ENCODE assay signal across 13 cellular contexts in the genomic region with DNA sequence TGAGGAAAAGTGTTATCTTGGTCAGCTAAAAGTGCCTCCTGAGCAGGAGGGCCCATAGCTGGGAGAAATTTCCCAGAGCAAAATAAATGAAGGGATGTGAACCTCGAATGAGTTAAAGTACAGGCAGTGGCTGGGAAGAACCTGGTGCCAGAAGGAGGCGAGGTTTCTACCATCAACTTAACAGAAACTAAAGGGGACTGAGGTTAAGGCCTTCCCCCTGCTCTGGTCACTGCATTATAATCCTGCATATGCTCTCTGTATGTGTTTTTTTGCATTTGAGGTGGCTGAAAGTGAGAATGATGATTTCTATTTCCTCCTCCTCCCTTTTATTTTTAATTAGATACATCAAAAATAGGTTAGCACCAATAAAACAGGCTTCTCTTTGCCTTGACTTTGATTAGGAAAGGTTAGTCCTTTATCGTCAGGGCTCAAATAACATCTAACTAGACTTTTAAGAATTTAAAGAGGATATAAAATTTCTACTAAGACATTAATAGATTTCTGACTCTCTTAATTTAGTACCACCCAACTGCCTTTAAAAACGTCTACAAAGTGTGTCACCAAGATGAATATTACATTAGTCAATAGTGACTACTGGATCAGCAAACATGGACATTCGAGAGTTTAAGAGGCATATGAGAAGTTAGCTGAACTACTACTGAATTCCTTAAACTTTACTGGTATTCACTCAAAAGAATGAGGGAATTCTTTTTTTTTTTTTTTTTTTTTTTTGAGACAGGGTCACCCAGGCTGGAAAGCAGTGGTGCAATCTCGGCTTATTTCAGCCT. TPM values are rescaled to one million over a fixed set of nuclear protein-coding genes. Genes with fewer than 3 reads are reported as not detected.
DNase-seq lines count a peak whose midpoint lies in the region; ATAC-seq lines count a peak whose summit lies in the region.
"Had no signal": no experiment of that assay in that cellular context is flagged by ENCODE, and none has a peak within 500 bp of the region (broad histone marks: within the 10 kb centered on the region; RNA-seq: fewer than 3 reads in every experiment).

No MANE protein-coding gene starts in this region.

- H3K36me3 Mint-ChIP-seq in stimulated activated memory B cell treated with anti-CD40 and anti-IgM and Interleukin-4, amounts not matched to agents 10 μg/mL and 1 μg/mL and 100 μg/mL, for 72 hours: no peaks in the 10 kb centered on the region

- H3K27ac Mint-ChIP-seq in stimulated activated memory B cell treated with anti-CD40 and anti-IgM and Interleukin-4, amounts not matched to agents 10 μg/mL and 1 μg/mL and 100 μg/mL, for 72 hours: no peak overlapping the region
- H3K27ac Mint-ChIP-seq: activated T-helper 2 cell treated with anti-CD3 and anti-CD28 coated beads, Interferon-gamma antibody, Interleukin-2, Interleukin-4, amounts not matched to agents 10 μg/mL and 5 μg/mL and 100 μg/mL, durations not matched to agents 14 hours and 24 hours and 36 hours had no signal

- no peak overlapping the region for H3K27ac ChIP-seq in mesenchymal stem cell (ENCODE audit: low read length, poor library complexity, severe bottlenecking)
- H3K27ac ChIP-seq: neutrophil had no signal

- H3K9ac ChIP-seq in mesenchymal stem cell (ENCODE audit: low read length): no peak overlapping the region

- no peak overlapping the region for H2BK120ac ChIP-seq in mesenchymal stem cell (ENCODE audit: low read depth, low read length)

- H3K4me1 ChIP-seq in mesenchymal stem cell (ENCODE audit: control insufficient read depth, insufficient read depth, low read depth, low read length): no peaks in the 10 kb centered on the region

- H3K27me3 Mint-ChIP-seq in stimulated activated memory B cell treated with anti-CD40 and anti-IgM and Interleukin-4, amounts not matched to agents 10 μg/mL and 1 μg/mL and 100 μg/mL, for 72 hours: no peaks in the 10 kb centered on the region

- no peaks in the 10 kb centered on the region for H3K9me3 ChIP-seq in mesenchymal stem cell (ENCODE audit: control insufficient read depth, low read length)
- H3K9me3 ChIP-seq: neutrophil had no signal

- H2BK12ac ChIP-seq in mesenchymal stem cell (ENCODE audit: low read length in 2 of 2): no peak overlapping the region

- DNase-seq in mesenchymal stem cell (no peak), sciatic nerve (ENCODE audit: low spot score) (no peak), G401 (ENCODE audit: low spot score) (no peak)
- DNase-seq: activated CD4-positive, alpha-beta T cell treated with anti-CD3 and anti-CD28 coated beads for 4 hours; NCI-H2029 treated with DMSO at 0.1 percent for 48 hours had no signal

- ATAC-seq in GM18502 (IDR thresholded peaks at IDR 0.05; ENCODE audit: poor library complexity, unreplicated experiment) (peak; percentile 47), GM21576 (IDR thresholded peaks at IDR 0.05; ENCODE audit: unreplicated experiment) (peak; percentile 70), HG03571 (IDR thresholded peaks at IDR 0.05; ENCODE audit: unreplicated experiment) (peak; percentile 36), HG03378 (IDR thresholded peaks at IDR 0.05; ENCODE audit: unreplicated experiment) (no peak), sciatic nerve (no peak)
- ATAC-seq in stimulated activated memory B cell treated with anti-CD40 and anti-IgM and Interleukin-4, amounts not matched to agents 10 μg/mL and 1 μg/mL and 100 μg/mL, for 72 hours: no peak

- no peak overlapping the region for H2BK15ac ChIP-seq in mesenchymal stem cell (ENCODE audit: low read depth, poor library complexity, severe bottlenecking)

- peaks cover 1% of the 10 kb centered on the region for H3K79me1 ChIP-seq in mesenchymal stem cell (replicated peaks; ENCODE audit: low read length, poor library complexity, severe bottlenecking)

- no peak overlapping the region for H2AK5ac ChIP-seq in mesenchymal stem cell (ENCODE audit: low read length, severe bottlenecking)

- no peaks in the 10 kb centered on the region for H3K4me1 Mint-ChIP-seq in stimulated activated memory B cell treated with anti-CD40 and anti-IgM and Interleukin-4, amounts not matched to agents 10 μg/mL and 1 μg/mL and 100 μg/mL, for 72 hours

- H3K27me3 ChIP-seq in mesenchymal stem cell (ENCODE audit: control insufficient read depth in 1 of 2, insufficient read depth in 1 of 2, low read length in 2 of 2): no peaks in the 10 kb centered on the region
- H3K27me3 ChIP-seq: neutrophil had no signal

- no peaks in the 10 kb centered on the region for H3K36me3 ChIP-seq in mesenchymal stem cell (ENCODE audit: control insufficient read depth in 1 of 2, insufficient read depth in 2 of 2, low read depth in 1 of 2, low read length in 2 of 2)
- H3K36me3 ChIP-seq: neutrophil had no signal

- no peak overlapping the region for H4K91ac ChIP-seq in mesenchymal stem cell (ENCODE audit: low read length)

- H3K4me3 ChIP-seq in mesenchymal stem cell (ENCODE audit: insufficient read depth in 1 of 2, low read depth in 1 of 2, low read length in 2 of 2): no peak overlapping the region
- H3K4me3 ChIP-seq: lung had no signal

- intact Hi-C loops in sciatic nerve (cut with DNase I): no loop called here

- no peak overlapping the region for H3K4ac ChIP-seq in mesenchymal stem cell (ENCODE audit: low read depth in 1 of 2, low read length in 2 of 2)

- H3K9me3 Mint-ChIP-seq in stimulated activated memory B cell treated with anti-CD40 and anti-IgM and Interleukin-4, amounts not matched to agents 10 μg/mL and 1 μg/mL and 100 μg/mL, for 72 hours: no peaks in the 10 kb centered on the region
- H3K9me3 Mint-ChIP-seq: activated T-helper 2 cell treated with anti-CD3 and anti-CD28 coated beads, Interferon-gamma antibody, Interleukin-2, Interleukin-4, amounts not matched to agents 10 μg/mL and 5 μg/mL and 100 μg/mL, durations not matched to agents 14 hours and 24 hours and 36 hours had no signal

- peak overlapping the region; percentile 24 for H4K8ac ChIP-seq in mesenchymal stem cell (ENCODE audit: low read length)

- no peak overlapping the region for H3K4me2 ChIP-seq in mesenchymal stem cell (ENCODE audit: low read length, poor library complexity, severe bottlenecking)

- no peak overlapping the region for H2BK5ac ChIP-seq in mesenchymal stem cell (ENCODE audit: low read depth, low read length, poor library complexity, severe bottlenecking)

- 33% methylated on average over 1 of the region's 6 CpGs for WGBS in mesenchymal stem cell

- in situ Hi-C loops in G401 (cut with HindIII; ENCODE audit: low sequenced_read_pairs): no loop called here

- H3K14ac ChIP-seq in mesenchymal stem cell (ENCODE audit: low read length in 2 of 2): no peak overlapping the region

- no peak overlapping the region for H2AFZ ChIP-seq in mesenchymal stem cell (ENCODE audit: low read depth, low read length)

- no peak overlapping the region for H3K4me3 Mint-ChIP-seq in stimulated activated memory B cell treated with anti-CD40 and anti-IgM and Interleukin-4, amounts not matched to agents 10 μg/mL and 1 μg/mL and 100 μg/mL, for 72 hours

- H3K23ac ChIP-seq in mesenchymal stem cell (ENCODE audit: low read length in 2 of 2): no peak overlapping the region

- H3K18ac ChIP-seq in mesenchymal stem cell (ENCODE audit: low read depth in 1 of 2, low read length in 2 of 2): no peak overlapping the region

RNA-seq across cellular contexts. Expression of gene GALNT4, which starts 49.2 kb away (rescaled TPM):
- 4.8 TPM for polyA plus RNA-seq in mesenchymal stem cell (2013, experiment 1 of 2)
- 4.8 TPM for polyA plus RNA-seq in mesenchymal stem cell (2013, experiment 2 of 2)
- total RNA-seq in sciatic nerve: 5.7 TPM
- 18.1 and 23.3 TPM in 2 replicates for total RNA-seq in G401 (2014; rRNA removed; shearing (Covaris generic))

RNA-seq across cellular contexts. Expression of gene POC1B, which starts 50.5 kb away (rescaled TPM):
- polyA plus RNA-seq in mesenchymal stem cell (2013, experiment 1 of 2): 6.7 TPM
- 6.9 TPM for polyA plus RNA-seq in mesenchymal stem cell (2013, experiment 2 of 2)
- 28.5 TPM for total RNA-seq in sciatic nerve
- total RNA-seq in G401 (2014; rRNA removed; shearing (Covaris generic)): 58.7 and 72.0 TPM in 2 replicates

Comparison
In these comparisons a context has a peak if more than half of its experiments do, and no peak if none do; other contexts are left out.
1. ATAC-seq: peak in GM18502 (single experiment), GM21576 (single experiment) and HG03571 (single experiment); none in stimulated activated memory B cell treated with anti-CD40 and anti-IgM and Interleukin-4, amounts not matched to agents 10 μg/mL and 1 μg/mL and 100 μg/mL, for 72 hours (single experiment), HG03378 (single experiment) and sciatic nerve (single experiment).